ENCODE assay signal across 1 cellular context in the genomic region with DNA sequence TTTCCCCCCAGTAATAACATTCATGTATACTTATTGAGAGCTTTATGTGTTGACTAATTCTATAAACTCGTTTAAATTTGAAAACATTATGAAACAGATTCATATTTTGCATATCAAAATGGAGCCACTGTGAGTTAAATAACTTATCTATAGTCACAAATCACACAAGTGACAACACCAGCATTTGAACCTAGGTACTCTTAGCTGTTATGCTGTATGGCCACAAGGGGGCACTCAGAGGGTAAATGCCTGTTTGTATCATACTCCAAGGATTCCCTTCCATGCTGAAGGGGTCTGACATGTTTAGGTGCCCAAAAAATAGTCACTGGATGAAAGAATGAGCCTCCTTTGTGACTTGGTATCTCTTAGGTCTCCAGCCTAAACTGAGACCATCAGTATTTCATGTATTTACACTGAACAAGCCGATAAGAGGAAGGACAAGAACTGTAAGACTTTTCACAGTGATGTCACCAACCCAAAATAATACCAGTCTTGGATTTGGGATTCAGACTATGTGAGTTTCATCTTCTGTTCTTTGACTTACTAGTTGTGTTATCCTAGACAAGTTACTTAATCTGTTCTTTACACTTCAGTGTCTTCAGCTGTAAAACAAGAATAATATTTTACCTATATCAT.
TF ChIP-seq lines count a peak whose summit lies in the region.

No MANE protein-coding gene starts in this region.

TF ChIP-seq in K562, 482 proteins besides CTCF, POLR2A, EP300 and RAD21 (continues in another document):
- TF ChIP-seq, protein P1, sequence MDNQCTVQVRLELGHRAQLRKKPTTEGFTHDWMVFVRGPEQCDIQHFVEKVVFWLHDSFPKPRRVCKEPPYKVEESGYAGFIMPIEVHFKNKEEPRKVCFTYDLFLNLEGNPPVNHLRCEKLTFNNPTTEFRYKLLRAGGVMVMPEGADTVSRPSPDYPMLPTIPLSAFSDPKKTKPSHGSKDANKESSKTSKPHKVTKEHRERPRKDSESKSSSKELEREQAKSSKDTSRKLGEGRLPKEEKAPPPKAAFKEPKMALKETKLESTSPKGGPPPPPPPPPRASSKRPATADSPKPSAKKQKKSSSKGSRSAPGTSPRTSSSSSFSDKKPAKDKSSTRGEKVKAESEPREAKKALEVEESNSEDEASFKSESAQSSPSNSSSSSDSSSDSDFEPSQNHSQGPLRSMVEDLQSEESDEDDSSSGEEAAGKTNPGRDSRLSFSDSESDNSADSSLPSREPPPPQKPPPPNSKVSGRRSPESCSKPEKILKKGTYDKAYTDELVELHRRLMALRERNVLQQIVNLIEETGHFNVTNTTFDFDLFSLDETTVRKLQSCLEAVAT (IDR thresholded peaks at IDR 0.05) = no peak
- TF ChIP-seq BCL6 (CRISPR knock-in tag; IDR thresholded peaks at IDR 0.05) = no peak
- TF ChIP-seq HCFC1 (IDR thresholded peaks at IDR 0.05; ENCODE audit: low read depth, low read length) = no peak
- TF ChIP-seq POLR2AphosphoS2 (IDR thresholded peaks at IDR 0.05; ENCODE audit: low read length) = no peak
- no peak for TF ChIP-seq CEBPB (tag; IDR thresholded peaks at IDR 0.05)
- TF ChIP-seq ZBED1 (IDR thresholded peaks at IDR 0.05) = no peak
- no peak for TF ChIP-seq PHB (CRISPR knock-in tag; IDR thresholded peaks at IDR 0.05)
- no peak for TF ChIP-seq JUND (IDR thresholded peaks at IDR 0.05; ENCODE audit: borderline replicate concordance, low read depth, low read length)
- 0 out of 3 replicates have a peak, but pooled peaks have one; percentile 20 for TF ChIP-seq JUND (tag; IDR thresholded peaks at IDR 0.05; ENCODE audit: borderline replicate concordance, low read depth, low read length)
- TF ChIP-seq, protein P2, sequence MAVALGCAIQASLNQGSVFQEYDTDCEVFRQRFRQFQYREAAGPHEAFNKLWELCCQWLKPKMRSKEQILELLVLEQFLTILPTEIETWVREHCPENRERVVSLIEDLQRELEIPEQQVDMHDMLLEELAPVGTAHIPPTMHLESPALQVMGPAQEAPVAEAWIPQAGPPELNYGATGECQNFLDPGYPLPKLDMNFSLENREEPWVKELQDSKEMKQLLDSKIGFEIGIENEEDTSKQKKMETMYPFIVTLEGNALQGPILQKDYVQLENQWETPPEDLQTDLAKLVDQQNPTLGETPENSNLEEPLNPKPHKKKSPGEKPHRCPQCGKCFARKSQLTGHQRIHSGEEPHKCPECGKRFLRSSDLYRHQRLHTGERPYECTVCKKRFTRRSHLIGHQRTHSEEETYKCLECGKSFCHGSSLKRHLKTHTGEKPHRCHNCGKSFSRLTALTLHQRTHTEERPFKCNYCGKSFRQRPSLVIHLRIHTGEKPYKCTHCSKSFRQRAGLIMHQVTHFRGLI (CRISPR knock-in tag; IDR thresholded peaks at IDR 0.05) = no peak
- TF ChIP-seq ZBTB1 (CRISPR knock-in tag; IDR thresholded peaks at IDR 0.05; ENCODE audit: borderline replicate concordance, low read depth) = no peak
- TF ChIP-seq, protein P3, sequence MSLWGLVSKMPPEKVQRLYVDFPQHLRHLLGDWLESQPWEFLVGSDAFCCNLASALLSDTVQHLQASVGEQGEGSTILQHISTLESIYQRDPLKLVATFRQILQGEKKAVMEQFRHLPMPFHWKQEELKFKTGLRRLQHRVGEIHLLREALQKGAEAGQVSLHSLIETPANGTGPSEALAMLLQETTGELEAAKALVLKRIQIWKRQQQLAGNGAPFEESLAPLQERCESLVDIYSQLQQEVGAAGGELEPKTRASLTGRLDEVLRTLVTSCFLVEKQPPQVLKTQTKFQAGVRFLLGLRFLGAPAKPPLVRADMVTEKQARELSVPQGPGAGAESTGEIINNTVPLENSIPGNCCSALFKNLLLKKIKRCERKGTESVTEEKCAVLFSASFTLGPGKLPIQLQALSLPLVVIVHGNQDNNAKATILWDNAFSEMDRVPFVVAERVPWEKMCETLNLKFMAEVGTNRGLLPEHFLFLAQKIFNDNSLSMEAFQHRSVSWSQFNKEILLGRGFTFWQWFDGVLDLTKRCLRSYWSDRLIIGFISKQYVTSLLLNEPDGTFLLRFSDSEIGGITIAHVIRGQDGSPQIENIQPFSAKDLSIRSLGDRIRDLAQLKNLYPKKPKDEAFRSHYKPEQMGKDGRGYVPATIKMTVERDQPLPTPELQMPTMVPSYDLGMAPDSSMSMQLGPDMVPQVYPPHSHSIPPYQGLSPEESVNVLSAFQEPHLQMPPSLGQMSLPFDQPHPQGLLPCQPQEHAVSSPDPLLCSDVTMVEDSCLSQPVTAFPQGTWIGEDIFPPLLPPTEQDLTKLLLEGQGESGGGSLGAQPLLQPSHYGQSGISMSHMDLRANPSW (CRISPR knock-in tag; IDR thresholded peaks at IDR 0.05) = no peak
- TF ChIP-seq RUNX1 (IDR thresholded peaks at IDR 0.05; ENCODE audit: low read depth) = no peak
- TF ChIP-seq SNIP1 (IDR thresholded peaks at IDR 0.05; ENCODE audit: low read depth) = no peak
- no peak for TF ChIP-seq ZZZ3 (IDR thresholded peaks at IDR 0.05)
- no peak for TF ChIP-seq TBP (optimal IDR thresholded peaks at IDR 0.05; ENCODE audit: low read depth, low read length)
- TF ChIP-seq SIN3B (IDR thresholded peaks at IDR 0.05; ENCODE audit: low read depth) = no peak
- TF ChIP-seq, protein P4, sequence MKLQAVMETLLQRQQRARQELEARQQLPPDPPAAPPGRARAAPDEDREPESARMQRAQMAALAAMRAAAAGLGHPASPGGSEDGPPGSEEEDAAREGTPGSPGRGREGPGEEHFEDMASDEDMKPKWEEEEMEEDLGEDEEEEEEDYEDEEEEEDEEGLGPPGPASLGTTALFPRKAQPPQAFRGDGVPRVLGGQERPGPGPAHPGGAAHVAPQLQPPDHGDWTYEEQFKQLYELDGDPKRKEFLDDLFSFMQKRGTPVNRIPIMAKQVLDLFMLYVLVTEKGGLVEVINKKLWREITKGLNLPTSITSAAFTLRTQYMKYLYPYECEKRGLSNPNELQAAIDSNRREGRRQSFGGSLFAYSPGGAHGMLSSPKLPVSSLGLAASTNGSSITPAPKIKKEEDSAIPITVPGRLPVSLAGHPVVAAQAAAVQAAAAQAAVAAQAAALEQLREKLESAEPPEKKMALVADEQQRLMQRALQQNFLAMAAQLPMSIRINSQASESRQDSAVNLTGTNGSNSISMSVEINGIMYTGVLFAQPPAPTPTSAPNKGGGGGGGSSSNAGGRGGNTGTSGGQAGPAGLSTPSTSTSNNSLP (IDR thresholded peaks at IDR 0.05; ENCODE audit: borderline replicate concordance, low read depth, low read length) = no peak
- TF ChIP-seq ZNF766 (CRISPR knock-in tag; conservative IDR thresholded peaks at IDR 0.05) = no peak
- TF ChIP-seq, protein P5, sequence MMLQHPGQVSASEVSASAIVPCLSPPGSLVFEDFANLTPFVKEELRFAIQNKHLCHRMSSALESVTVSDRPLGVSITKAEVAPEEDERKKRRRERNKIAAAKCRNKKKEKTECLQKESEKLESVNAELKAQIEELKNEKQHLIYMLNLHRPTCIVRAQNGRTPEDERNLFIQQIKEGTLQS (IDR thresholded peaks at IDR 0.05) = peak; percentile 62
- TF ChIP-seq, protein P5 (CRISPR knock-in tag; conservative IDR thresholded peaks at IDR 0.05) = 0 out of 2 replicates have a peak, but pooled peaks have one; percentile 51
- TF ChIP-seq, protein P6, sequence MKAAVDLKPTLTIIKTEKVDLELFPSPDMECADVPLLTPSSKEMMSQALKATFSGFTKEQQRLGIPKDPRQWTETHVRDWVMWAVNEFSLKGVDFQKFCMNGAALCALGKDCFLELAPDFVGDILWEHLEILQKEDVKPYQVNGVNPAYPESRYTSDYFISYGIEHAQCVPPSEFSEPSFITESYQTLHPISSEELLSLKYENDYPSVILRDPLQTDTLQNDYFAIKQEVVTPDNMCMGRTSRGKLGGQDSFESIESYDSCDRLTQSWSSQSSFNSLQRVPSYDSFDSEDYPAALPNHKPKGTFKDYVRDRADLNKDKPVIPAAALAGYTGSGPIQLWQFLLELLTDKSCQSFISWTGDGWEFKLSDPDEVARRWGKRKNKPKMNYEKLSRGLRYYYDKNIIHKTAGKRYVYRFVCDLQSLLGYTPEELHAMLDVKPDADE (conservative IDR thresholded peaks at IDR 0.05; ENCODE audit: control insufficient read depth, low read depth, low read length) = no peak
- no peak for TF ChIP-seq ZNF197 (CRISPR knock-in tag; IDR thresholded peaks at IDR 0.05; ENCODE audit: low read depth)
- TF ChIP-seq KHSRP (IDR thresholded peaks at IDR 0.05) = no peak
- TF ChIP-seq, protein P7, sequence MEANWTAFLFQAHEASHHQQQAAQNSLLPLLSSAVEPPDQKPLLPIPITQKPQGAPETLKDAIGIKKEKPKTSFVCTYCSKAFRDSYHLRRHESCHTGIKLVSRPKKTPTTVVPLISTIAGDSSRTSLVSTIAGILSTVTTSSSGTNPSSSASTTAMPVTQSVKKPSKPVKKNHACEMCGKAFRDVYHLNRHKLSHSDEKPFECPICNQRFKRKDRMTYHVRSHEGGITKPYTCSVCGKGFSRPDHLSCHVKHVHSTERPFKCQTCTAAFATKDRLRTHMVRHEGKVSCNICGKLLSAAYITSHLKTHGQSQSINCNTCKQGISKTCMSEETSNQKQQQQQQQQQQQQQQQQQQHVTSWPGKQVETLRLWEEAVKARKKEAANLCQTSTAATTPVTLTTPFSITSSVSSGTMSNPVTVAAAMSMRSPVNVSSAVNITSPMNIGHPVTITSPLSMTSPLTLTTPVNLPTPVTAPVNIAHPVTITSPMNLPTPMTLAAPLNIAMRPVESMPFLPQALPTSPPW (CRISPR knock-in tag; IDR thresholded peaks at IDR 0.05) = no peak
- TF ChIP-seq DMBX1 (CRISPR knock-in tag; IDR thresholded peaks at IDR 0.05; ENCODE audit: borderline replicate concordance) = no peak
- TF ChIP-seq RBFOX2 (IDR thresholded peaks at IDR 0.05; ENCODE audit: low read depth, low read length) = no peak
- 0 out of 2 replicates have a peak, but pooled peaks have one; percentile 13 for TF ChIP-seq TEAD4 (IDR thresholded peaks at IDR 0.05; ENCODE audit: low read length)
- TF ChIP-seq TEAD4 (CRISPR knock-in tag; IDR thresholded peaks at IDR 0.05; ENCODE audit: borderline replicate concordance) = no peak
- TF ChIP-seq ZNF23 (CRISPR knock-in tag; IDR thresholded peaks at IDR 0.05) = no peak
- TF ChIP-seq, protein P8, sequence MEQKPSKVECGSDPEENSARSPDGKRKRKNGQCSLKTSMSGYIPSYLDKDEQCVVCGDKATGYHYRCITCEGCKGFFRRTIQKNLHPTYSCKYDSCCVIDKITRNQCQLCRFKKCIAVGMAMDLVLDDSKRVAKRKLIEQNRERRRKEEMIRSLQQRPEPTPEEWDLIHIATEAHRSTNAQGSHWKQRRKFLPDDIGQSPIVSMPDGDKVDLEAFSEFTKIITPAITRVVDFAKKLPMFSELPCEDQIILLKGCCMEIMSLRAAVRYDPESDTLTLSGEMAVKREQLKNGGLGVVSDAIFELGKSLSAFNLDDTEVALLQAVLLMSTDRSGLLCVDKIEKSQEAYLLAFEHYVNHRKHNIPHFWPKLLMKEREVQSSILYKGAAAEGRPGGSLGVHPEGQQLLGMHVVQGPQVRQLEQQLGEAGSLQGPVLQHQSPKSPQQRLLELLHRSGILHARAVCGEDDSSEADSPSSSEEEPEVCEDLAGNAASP (IDR thresholded peaks at IDR 0.05) = no peak
- TF ChIP-seq RNF2 (IDR thresholded peaks at IDR 0.05) = no peak
- TF ChIP-seq SIRT6 (IDR thresholded peaks at IDR 0.05; ENCODE audit: low read depth, low read length) = no peak
- peak; percentile 22 for TF ChIP-seq HDAC3 (IDR thresholded peaks at IDR 0.05; ENCODE audit: borderline replicate concordance, partially characterized antibody)
- no peak for TF ChIP-seq ILF3 (IDR thresholded peaks at IDR 0.05; ENCODE audit: borderline replicate concordance)
- no peak for TF ChIP-seq SLC30A9 (CRISPR knock-in tag; IDR thresholded peaks at IDR 0.05)
- TF ChIP-seq ATF1 (CRISPR knock-in tag; IDR thresholded peaks at IDR 0.05) = no peak
- TF ChIP-seq ATF1 (tag; IDR thresholded peaks at IDR 0.05) = peak; percentile 43; the same call in 1 of the 2 replicates
- no peak for TF ChIP-seq ZNF668 (CRISPR knock-in tag; IDR thresholded peaks at IDR 0.05)
- TF ChIP-seq ATF7 (IDR thresholded peaks at IDR 0.05) = peak; percentile 48; the same call in 1 of the 2 replicates
- TF ChIP-seq DDX20 (tag; IDR thresholded peaks at IDR 0.05; ENCODE audit: low read depth) = no peak
- TF ChIP-seq NBN (IDR thresholded peaks at IDR 0.05; ENCODE audit: low read depth) = 0 out of 2 replicates have a peak, but pooled peaks have one; percentile 36
- TF ChIP-seq ARHGAP35 (IDR thresholded peaks at IDR 0.05; ENCODE audit: partially characterized antibody) = no peak
- TF ChIP-seq ZNF696 (CRISPR knock-in tag; conservative IDR thresholded peaks at IDR 0.05) = no peak
- TF ChIP-seq IRF2 (CRISPR knock-in tag; IDR thresholded peaks at IDR 0.05) = no peak
- TF ChIP-seq, protein P9, sequence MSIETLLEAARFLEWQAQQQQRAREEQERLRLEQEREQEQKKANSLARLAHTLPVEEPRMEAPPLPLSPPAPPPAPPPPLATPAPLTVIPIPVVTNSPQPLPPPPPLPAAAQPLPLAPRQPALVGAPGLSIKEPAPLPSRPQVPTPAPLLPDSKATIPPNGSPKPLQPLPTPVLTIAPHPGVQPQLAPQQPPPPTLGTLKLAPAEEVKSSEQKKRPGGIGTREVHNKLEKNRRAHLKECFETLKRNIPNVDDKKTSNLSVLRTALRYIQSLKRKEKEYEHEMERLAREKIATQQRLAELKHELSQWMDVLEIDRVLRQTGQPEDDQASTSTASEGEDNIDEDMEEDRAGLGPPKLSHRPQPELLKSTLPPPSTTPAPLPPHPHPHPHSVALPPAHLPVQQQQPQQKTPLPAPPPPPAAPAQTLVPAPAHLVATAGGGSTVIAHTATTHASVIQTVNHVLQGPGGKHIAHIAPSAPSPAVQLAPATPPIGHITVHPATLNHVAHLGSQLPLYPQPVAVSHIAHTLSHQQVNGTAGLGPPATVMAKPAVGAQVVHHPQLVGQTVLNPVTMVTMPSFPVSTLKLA (conservative IDR thresholded peaks at IDR 0.05) = 0 out of 4 replicates have a peak, but pooled peaks of 1 of the 2 experiments have one; percentile 19
- TF ChIP-seq MYBL2 (IDR thresholded peaks at IDR 0.05; ENCODE audit: low read depth) = no peak
- no peak for TF ChIP-seq MYBL2 (CRISPR knock-in tag; IDR thresholded peaks at IDR 0.05; ENCODE audit: borderline replicate concordance)
- no peak for TF ChIP-seq NEUROD1 (IDR thresholded peaks at IDR 0.05; ENCODE audit: borderline replicate concordance, low read depth, low read length, partially characterized antibody)
- no peak for TF ChIP-seq ZNF224 (CRISPR knock-in tag; IDR thresholded peaks at IDR 0.05)
- TF ChIP-seq, protein P10, sequence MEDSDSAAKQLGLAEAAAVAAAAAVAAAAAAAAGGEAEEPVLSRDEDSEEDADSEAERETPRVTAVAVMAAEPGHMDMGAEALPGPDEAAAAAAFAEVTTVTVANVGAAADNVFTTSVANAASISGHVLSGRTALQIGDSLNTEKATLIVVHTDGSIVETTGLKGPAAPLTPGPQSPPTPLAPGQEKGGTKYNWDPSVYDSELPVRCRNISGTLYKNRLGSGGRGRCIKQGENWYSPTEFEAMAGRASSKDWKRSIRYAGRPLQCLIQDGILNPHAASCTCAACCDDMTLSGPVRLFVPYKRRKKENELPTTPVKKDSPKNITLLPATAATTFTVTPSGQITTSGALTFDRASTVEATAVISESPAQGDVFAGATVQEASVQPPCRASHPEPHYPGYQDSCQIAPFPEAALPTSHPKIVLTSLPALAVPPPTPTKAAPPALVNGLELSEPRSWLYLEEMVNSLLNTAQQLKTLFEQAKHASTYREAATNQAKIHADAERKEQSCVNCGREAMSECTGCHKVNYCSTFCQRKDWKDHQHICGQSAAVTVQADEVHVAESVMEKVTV (CRISPR knock-in tag; IDR thresholded peaks at IDR 0.05) = no peak; the same call in 1 of the 2 replicates
- no peak for TF ChIP-seq SMARCE1 (IDR thresholded peaks at IDR 0.05)
- TF ChIP-seq U2AF2 (optimal IDR thresholded peaks at IDR 0.05; ENCODE audit: low read depth, low read length) = no peak
- 0 out of 2 replicates have a peak, but pooled peaks have one; percentile 10 for TF ChIP-seq NFIC (IDR thresholded peaks at IDR 0.05)
